ENCODE assay signal across 21 cellular contexts in genomic region chr4:88797725-88798124, GRCh38.
DNase-seq lines count a peak whose midpoint lies in the region; ATAC-seq, FAIRE-seq and TF ChIP-seq lines count a peak whose summit lies in the region.
"Had no signal": no experiment of that assay in that cellular context is flagged by ENCODE, and none has a peak within 500 bp of the region (broad histone marks: within the 10 kb centered on the region; RNA-seq: fewer than 3 reads in every experiment).

No MANE protein-coding gene starts in this region.

- H3K4me3 ChIP-seq in HepG2 (replicated peaks in 1 of 3; ENCODE audit: insufficient read depth in 1 of 3, low read depth in 2 of 3, low read length in 3 of 3) (no peak overlapping the region), right lobe of liver (no peak overlapping the region), IMR-90 (ENCODE audit: insufficient read depth, low read depth, low read length) (no peak overlapping the region), mesenchymal stem cell (ENCODE audit: insufficient read depth in 1 of 2, low read depth in 1 of 2, low read length in 2 of 2) (no peak overlapping the region)

- ATAC-seq in HepG2 = no peak
- ATAC-seq in right lobe of liver = no peak
- no peak for ATAC-seq in IMR-90 (ENCODE audit: low read depth)
- no peak for ATAC-seq in HG03521 (IDR thresholded peaks at IDR 0.05; ENCODE audit: unreplicated experiment)

- no peaks in the 10 kb centered on the region for H3K27me3 Mint-ChIP-seq in type B pancreatic cell
- H3K27me3 Mint-ChIP-seq: CD4-positive, CD25-positive, alpha-beta regulatory T cell had no signal

- peaks cover 17% of the 10 kb centered on the region for H3K36me3 Mint-ChIP-seq in type B pancreatic cell

- H2BK5ac ChIP-seq in IMR-90 (ENCODE audit: low read depth, low read length, poor library complexity, severe bottlenecking) = peak overlapping the region; percentile 29
- no peak overlapping the region for H2BK5ac ChIP-seq in mesenchymal stem cell (ENCODE audit: low read depth, low read length, poor library complexity, severe bottlenecking)

- peak overlapping the region; percentile 41 for H3K27ac Mint-ChIP-seq in type B pancreatic cell
- H3K27ac Mint-ChIP-seq: CD4-positive, CD25-positive, alpha-beta regulatory T cell; CD8-positive, alpha-beta memory T cell had no signal

- H2AFZ ChIP-seq in HepG2 (ENCODE audit: low read length) (no peak overlapping the region), IMR-90 (replicated peaks; ENCODE audit: low read length, poor library complexity) (no peak overlapping the region), mesenchymal stem cell (ENCODE audit: low read depth, low read length) (no peak overlapping the region)

- H3K4me1 Mint-ChIP-seq in type B pancreatic cell (ENCODE audit: unreplicated experiment) = peaks cover under 1% of the 10 kb centered on the region
- H3K4me1 Mint-ChIP-seq: CD8-positive, alpha-beta memory T cell had no signal

- peaks cover 12% of the 10 kb centered on the region; the same call in 1 of the 2 replicates for H4K20me1 ChIP-seq in HepG2 (ENCODE audit: insufficient read depth, low read length)
- H4K20me1 ChIP-seq in IMR-90 (ENCODE audit: insufficient read depth, low read length) = 0 out of 2 replicates have a peak, but pooled peaks cover 3% of the 10 kb centered on the region

- H2BK15ac ChIP-seq in IMR-90 (ENCODE audit: low read depth, low read length) = no peak overlapping the region
- H2BK15ac ChIP-seq in mesenchymal stem cell (ENCODE audit: low read depth, poor library complexity, severe bottlenecking) = no peak overlapping the region

- H3K4me2 ChIP-seq in HepG2 (ENCODE audit: low read depth, low read length) (no peak overlapping the region), IMR-90 (ENCODE audit: low read depth, low read length) (no peak overlapping the region), mesenchymal stem cell (ENCODE audit: low read length, poor library complexity, severe bottlenecking) (no peak overlapping the region)
- H3K4me2 ChIP-seq: KMS-11 had no signal

- BruUV-seq in HepG2 (replicated peaks; lab: Mats Ljungman, UMichigan) (no TSS peak), IMR-90 (replicated peaks; lab: Mats Ljungman, UMichigan) (no TSS peak)

- peaks cover 18% of the 10 kb centered on the region for H3K79me2 ChIP-seq in HepG2 (ENCODE audit: insufficient read depth, low read length)

- FAIRE-seq in HepG2 (lab: Jason Lieb, UNC) = no peak
- FAIRE-seq: D721Med, H1, HTR-8/SVneo had no signal

- no peak overlapping the region for H3K9ac ChIP-seq in HepG2 (ENCODE audit: insufficient read depth, low read depth, low read length)
- no peak overlapping the region for H3K9ac ChIP-seq in IMR-90 (ENCODE audit: low read depth, low read length)
- H3K9ac ChIP-seq in mesenchymal stem cell (ENCODE audit: low read length) = peak overlapping the region; percentile 39
- H3K9ac ChIP-seq: KMS-11 had no signal

- H3K23ac ChIP-seq in IMR-90 (ENCODE audit: low read depth, low read length) = no peak overlapping the region
- H3K23ac ChIP-seq in mesenchymal stem cell (ENCODE audit: low read length in 2 of 2) = no peak overlapping the region

- POLR2A ChIA-PET in HepG2 (lab: Yijun Ruan, JAX) = no interaction called here
- POLR2A ChIA-PET in IMR-90 (lab: Charles Lee; ENCODE audit: unreplicated experiment) = no interaction called here

- TF ChIP-seq EP300 in HepG2 (IDR thresholded peaks at IDR 0.05; ENCODE audit: low read depth in 2 of 2, low read length in 2 of 2) (no peak), HepG2 (CRISPR knock-in tag; IDR thresholded peaks at IDR 0.05; ENCODE audit: borderline replicate concordance) (no peak)

- intact Hi-C loops in HepG2 (cut with micrococcal nuclease; ENCODE audit: unreplicated experiment) = no loop called here
- intact Hi-C loops in right lobe of liver (cut with DNase I) = no loop called here
- intact Hi-C loops in IMR-90 (cut with micrococcal nuclease) = no loop called here
- intact Hi-C loops in posterior cingulate gyrus (cut with DNase I) = no loop called here

- no peak overlapping the region; the same call in 1 of the 2 replicates for H4K5ac ChIP-seq in IMR-90 (ENCODE audit: low read depth, low read length)

- no peak overlapping the region for H3K56ac ChIP-seq in IMR-90 (ENCODE audit: extremely low read depth, insufficient read depth, low read length)

- DNase-seq in HepG2 (ENCODE audit: low spot score) = no peak
- DNase-seq in right lobe of liver = no peak
- no peak for DNase-seq in IMR-90
- DNase-seq in mesenchymal stem cell = no peak
- DNase-seq in type B pancreatic cell (ENCODE audit: extremely low spot score, unreplicated experiment) = no peak
- DNase-seq in cerebellar cortex (ENCODE audit: low spot score) = no peak
- no peak for DNase-seq in posterior cingulate gyrus
- DNase-seq: ACHN; BE2C; C1 segment of cervical spinal cord; CD4-positive, CD25-positive, alpha-beta regulatory T cell; CD8-positive, alpha-beta memory T cell; COR-L47; DMS79 treated with DMSO at 0.1 percent for 48 hours; GF-D8; H9 had no signal

- no peak overlapping the region for H2BK20ac ChIP-seq in IMR-90 (ENCODE audit: low read depth, low read length)

- H4K91ac ChIP-seq in IMR-90 (ENCODE audit: insufficient read depth, low read depth, low read length) (no peak overlapping the region), mesenchymal stem cell (ENCODE audit: low read length) (no peak overlapping the region)

- TF ChIP-seq CTCF in HepG2 (CRISPR knock-in tag; IDR thresholded peaks at IDR 0.05) (no peak), right lobe of liver (IDR thresholded peaks at IDR 0.05) (no peak), IMR-90 (conservative IDR thresholded peaks at IDR 0.05; ENCODE audit: low read depth, low read length) (no peak), type B pancreatic cell (conservative IDR thresholded peaks at IDR 0.05) (no peak)

- no peak overlapping the region for H2AK9ac ChIP-seq in IMR-90 (replicated peaks; ENCODE audit: low read depth, low read length, poor library complexity)

- H3K4ac ChIP-seq in IMR-90 (ENCODE audit: low read depth, low read length) (no peak overlapping the region), mesenchymal stem cell (ENCODE audit: low read depth in 1 of 2, low read length in 2 of 2) (no peak overlapping the region)

- no peak for TF ChIP-seq POLR2A in HepG2 (IDR thresholded peaks at IDR 0.05; ENCODE audit: insufficient read depth in 1 of 2, low read depth in 2 of 2, low read length in 2 of 2)
- TF ChIP-seq POLR2A in right lobe of liver (IDR thresholded peaks at IDR 0.05) = no peak
- no peak for TF ChIP-seq POLR2A in IMR-90 (IDR thresholded peaks at IDR 0.05; ENCODE audit: low read depth, low read length)

- H3K9me1 ChIP-seq in IMR-90 (ENCODE audit: insufficient read depth, low read length) = peaks cover 3% of the 10 kb centered on the region; the same call in 1 of the 2 replicates

- H3K9me3 ChIP-seq in HepG2 (ENCODE audit: low read length) (no peaks in the 10 kb centered on the region), right lobe of liver (no peaks in the 10 kb centered on the region), IMR-90 (ENCODE audit: control insufficient read depth, insufficient read depth, low read length) (no peaks in the 10 kb centered on the region), mesenchymal stem cell (ENCODE audit: control insufficient read depth, low read length) (no peaks in the 10 kb centered on the region)
- H3K9me3 ChIP-seq: BE2C had no signal

- H3K14ac ChIP-seq in IMR-90 (replicated peaks; ENCODE audit: low read depth, low read length) (no peak overlapping the region), mesenchymal stem cell (ENCODE audit: low read length in 2 of 2) (no peak overlapping the region)

- in situ Hi-C loops in HepG2 (cut with HindIII; ENCODE audit: extremely low pct_ligation_motif_present, low pct_unique_long_range_greater_than_20kb) = no loop called here
- in situ Hi-C loops in IMR-90 (cut with MboI; ENCODE audit: low sequenced_read_pairs) = no loop called here

- H2AK5ac ChIP-seq in IMR-90 (ENCODE audit: low read depth, low read length) (no peak overlapping the region), mesenchymal stem cell (ENCODE audit: low read length, severe bottlenecking) (no peak overlapping the region)

- dilution Hi-C loops in IMR-90 (cut with HindIII; ENCODE audit: low sequenced_read_pairs, unreplicated experiment) = no loop called here

- H3K4me1 ChIP-seq in HepG2 (ENCODE audit: insufficient read depth, low read length) (0 out of 2 replicates have a peak, but pooled peaks cover 6% of the 10 kb centered on the region), right lobe of liver (peaks cover 0 to 7% (median 0%) of the 10 kb centered on the region in 4 donors), IMR-90 (ENCODE audit: control insufficient read depth, insufficient read depth, low read length) (peaks cover 2% of the 10 kb centered on the region; the same call in 1 of the 2 replicates), mesenchymal stem cell (ENCODE audit: control insufficient read depth, insufficient read depth, low read depth, low read length) (peaks cover 1% of the 10 kb centered on the region)
- H3K4me1 ChIP-seq: BE2C had no signal

- no peak for TF ChIP-seq RAD21 in HepG2 (CRISPR knock-in tag; IDR thresholded peaks at IDR 0.05)
- TF ChIP-seq RAD21 in IMR-90 (IDR thresholded peaks at IDR 0.05; ENCODE audit: low read length) = no peak

- no peaks in the 10 kb centered on the region for H3K27me3 ChIP-seq in HepG2 (ENCODE audit: control insufficient read depth in 1 of 2, insufficient read depth in 2 of 2, low read length in 2 of 2)
- H3K27me3 ChIP-seq in right lobe of liver = no peaks in the 10 kb centered on the region
- H3K27me3 ChIP-seq in IMR-90 (ENCODE audit: control insufficient read depth, insufficient read depth, low read length) = no peaks in the 10 kb centered on the region
- H3K27me3 ChIP-seq in mesenchymal stem cell (ENCODE audit: control insufficient read depth in 1 of 2, insufficient read depth in 1 of 2, low read length in 2 of 2) = no peaks in the 10 kb centered on the region
- H3K27me3 ChIP-seq: BE2C had no signal

- H3K18ac ChIP-seq in IMR-90 (ENCODE audit: low read depth, low read length) (no peak overlapping the region; the same call in 1 of the 2 replicates), mesenchymal stem cell (ENCODE audit: low read depth in 1 of 2, low read length in 2 of 2) (no peak overlapping the region)

- H3K27ac ChIP-seq in HepG2 (ENCODE audit: extremely low read length, insufficient read depth, low read length) = no peak overlapping the region
- no peak overlapping the region for H3K27ac ChIP-seq in right lobe of liver
- H3K27ac ChIP-seq in IMR-90 (ENCODE audit: insufficient read depth, low read length) = no peak overlapping the region
- H3K27ac ChIP-seq in mesenchymal stem cell (ENCODE audit: low read length, poor library complexity, severe bottlenecking) = no peak overlapping the region
- H3K27ac ChIP-seq: KMS-11 had no signal

- peaks cover 4% of the 10 kb centered on the region for H3K9me3 Mint-ChIP-seq in type B pancreatic cell
- H3K9me3 Mint-ChIP-seq: CD4-positive, CD25-positive, alpha-beta regulatory T cell; CD8-positive, alpha-beta memory T cell; H9 had no signal

- H2BK12ac ChIP-seq in mesenchymal stem cell (ENCODE audit: low read length in 2 of 2) = no peak overlapping the region

- no peak overlapping the region for H3K4me3 Mint-ChIP-seq in type B pancreatic cell
- H3K4me3 Mint-ChIP-seq: CD4-positive, CD25-positive, alpha-beta regulatory T cell; CD8-positive, alpha-beta memory T cell; H9 had no signal

- peaks cover 6 to 8% of the 10 kb centered on the region in 2 experiments; a peak in 2 of 4 replicates for H3K79me1 ChIP-seq in IMR-90 (ENCODE audit: low read depth in 1 of 2, low read length in 2 of 2)
- peaks cover under 1% of the 10 kb centered on the region for H3K79me1 ChIP-seq in mesenchymal stem cell (replicated peaks; ENCODE audit: low read length, poor library complexity, severe bottlenecking)

- H2BK120ac ChIP-seq in IMR-90 (ENCODE audit: low read depth, low read length) (no peak overlapping the region), mesenchymal stem cell (ENCODE audit: low read depth, low read length) (peak overlapping the region; percentile 49)

- no peak overlapping the region for H4K8ac ChIP-seq in IMR-90 (ENCODE audit: low read depth in 2 of 2, low read length in 2 of 2)
- H4K8ac ChIP-seq in mesenchymal stem cell (ENCODE audit: low read length) = no peak overlapping the region

- CTCF ChIA-PET in HepG2 (lab: Yijun Ruan, JAX; ENCODE audit: low intra/inter-chr PET ratio, low total read pairs) (no interaction called here), IMR-90 (lab: Yijun Ruan, JAX) (no interaction called here)

- peaks cover under 1 to 3% of the 10 kb centered on the region in 2 experiments; a peak in 3 of 5 replicates for H3K36me3 ChIP-seq in HepG2 (replicated peaks in 1 of 2; ENCODE audit: control insufficient read depth in 1 of 2, insufficient read depth in 2 of 2, low read length in 2 of 2)
- no peaks in the 10 kb centered on the region for H3K36me3 ChIP-seq in right lobe of liver
- H3K36me3 ChIP-seq in IMR-90 (ENCODE audit: control insufficient read depth, insufficient read depth, low read length) = peaks cover 3% of the 10 kb centered on the region; the same call in 1 of the 2 replicates
- peaks cover 0 to 6% of the 10 kb centered on the region in 2 experiments for H3K36me3 ChIP-seq in mesenchymal stem cell (ENCODE audit: control insufficient read depth in 1 of 2, insufficient read depth in 2 of 2, low read depth in 1 of 2, low read length in 2 of 2)
- H3K36me3 ChIP-seq: BE2C had no signal
